8 cellular contexts compared by ENCODE assay signal in the genomic region with DNA sequence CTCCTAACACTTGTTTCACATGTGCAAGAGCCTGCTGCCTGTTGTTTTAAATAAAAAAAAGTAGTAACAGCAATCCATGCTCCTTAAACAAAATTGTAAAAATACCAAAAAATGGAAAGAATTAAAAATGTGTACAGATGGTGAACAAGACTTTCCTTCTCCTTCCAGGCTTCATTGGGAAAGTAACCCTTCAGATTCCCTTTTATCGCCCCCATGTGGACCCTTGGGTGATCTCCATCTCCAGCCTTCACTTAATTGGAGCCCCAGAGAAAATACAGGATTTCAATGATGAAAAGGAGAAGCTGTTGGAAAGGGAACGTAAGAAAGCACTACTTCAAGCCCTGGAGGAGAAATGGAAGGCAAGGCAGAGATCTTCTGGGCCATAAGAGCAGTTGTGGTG.
DNase-seq lines count a peak whose midpoint lies in the region; TF ChIP-seq lines count a peak whose summit lies in the region.

No MANE protein-coding gene starts in this region.

- H3K9ac ChIP-seq in SU-DHL-6 (ENCODE audit: low read length): no peak overlapping the region

- TF ChIP-seq CTCF in AG09309 (IDR thresholded peaks at IDR 0.05; ENCODE audit: control insufficient read depth, insufficient read depth, low read depth, low read length, missing control alignments): peak; percentile 38
- peak; percentile 28 for TF ChIP-seq CTCF in GM12865 (IDR thresholded peaks at IDR 0.05; ENCODE audit: insufficient read depth, low read depth, low read length, missing control alignments)
- peak; percentile 31 for TF ChIP-seq CTCF in SU-DHL-6 (IDR thresholded peaks at IDR 0.05; ENCODE audit: insufficient read depth, low read length, poor library complexity, severe bottlenecking)

- H3K27ac ChIP-seq in SU-DHL-6 (ENCODE audit: low read depth, low read length): no peak overlapping the region

- no peaks in the 10 kb centered on the region for H3K9me3 ChIP-seq in SU-DHL-6 (ENCODE audit: insufficient read depth, low read length)

- no peaks in the 10 kb centered on the region for H3K27me3 ChIP-seq in SU-DHL-6 (ENCODE audit: low read length)

- no peaks in the 10 kb centered on the region for H3K9me2 ChIP-seq in SU-DHL-6 (replicated peaks; ENCODE audit: insufficient read depth, low read length)

- DNase-seq in AG09309 (ENCODE audit: low read depth) (no peak), GM12865 (ENCODE audit: low read depth) (peak; percentile 3), foreskin melanocyte (peak; percentile 11), NCI-H2196 (lab: John Stamatoyannopoulos, UW; ENCODE audit: unreplicated experiment) (no peak)
- no peak for DNase-seq in effector CD8-positive, alpha-beta T cell (lab: John Stamatoyannopoulos, UW)
- no peak for DNase-seq in activated effector memory CD4-positive, alpha-beta T cell treated with Interleukin-2 at 50 U/mL for 16 hours
- no peak for DNase-seq in activated T-cell treated with anti-CD3 and anti-CD28 coated beads, Interleukin-2, amount 50 U/mL, for 1 hour

- H3K79me2 ChIP-seq in SU-DHL-6 (ENCODE audit: insufficient read depth, low read length): no peaks in the 10 kb centered on the region

- H3K4me3 ChIP-seq in AG09309 (ENCODE audit: control insufficient read depth, low read depth, low read length): no peak overlapping the region
- H3K4me3 ChIP-seq in GM12865 (ENCODE audit: low read depth, low read length): no peak overlapping the region
- no peak overlapping the region for H3K4me3 ChIP-seq in SU-DHL-6 (ENCODE audit: insufficient read depth, low read length, poor library complexity, severe bottlenecking)

- no peak overlapping the region for H2AFZ ChIP-seq in SU-DHL-6 (ENCODE audit: low read depth, low read length, severe bottlenecking)

- no peaks in the 10 kb centered on the region for H3F3A ChIP-seq in SU-DHL-6 (ENCODE audit: insufficient read depth)

- H3K4me2 ChIP-seq in SU-DHL-6 (ENCODE audit: low read depth, low read length, poor library complexity, severe bottlenecking): no peak overlapping the region

- no peaks in the 10 kb centered on the region for H4K20me1 ChIP-seq in SU-DHL-6 (ENCODE audit: low read depth, low read length)

- H3K36me3 ChIP-seq in SU-DHL-6 (ENCODE audit: low read length): no peaks in the 10 kb centered on the region

Comparison
In these comparisons a context has a peak if more than half of its experiments do, and no peak if none do; other contexts are left out.
1. DNase-seq: peak in GM12865 (single experiment) and foreskin melanocyte (single experiment); none in AG09309 (single experiment), effector CD8-positive, alpha-beta T cell (single experiment), NCI-H2196 (single experiment), activated effector memory CD4-positive, alpha-beta T cell treated with Interleukin-2 at 50 U/mL for 16 hours (single experiment) and activated T-cell treated with anti-CD3 and anti-CD28 coated beads, Interleukin-2, amount 50 U/mL, for 1 hour (single experiment).
2. Peak in every context shown above with its lines, with median percentiles within 50 percentile points of each other: CTCF ChIP-seq.